In the genomic region with DNA sequence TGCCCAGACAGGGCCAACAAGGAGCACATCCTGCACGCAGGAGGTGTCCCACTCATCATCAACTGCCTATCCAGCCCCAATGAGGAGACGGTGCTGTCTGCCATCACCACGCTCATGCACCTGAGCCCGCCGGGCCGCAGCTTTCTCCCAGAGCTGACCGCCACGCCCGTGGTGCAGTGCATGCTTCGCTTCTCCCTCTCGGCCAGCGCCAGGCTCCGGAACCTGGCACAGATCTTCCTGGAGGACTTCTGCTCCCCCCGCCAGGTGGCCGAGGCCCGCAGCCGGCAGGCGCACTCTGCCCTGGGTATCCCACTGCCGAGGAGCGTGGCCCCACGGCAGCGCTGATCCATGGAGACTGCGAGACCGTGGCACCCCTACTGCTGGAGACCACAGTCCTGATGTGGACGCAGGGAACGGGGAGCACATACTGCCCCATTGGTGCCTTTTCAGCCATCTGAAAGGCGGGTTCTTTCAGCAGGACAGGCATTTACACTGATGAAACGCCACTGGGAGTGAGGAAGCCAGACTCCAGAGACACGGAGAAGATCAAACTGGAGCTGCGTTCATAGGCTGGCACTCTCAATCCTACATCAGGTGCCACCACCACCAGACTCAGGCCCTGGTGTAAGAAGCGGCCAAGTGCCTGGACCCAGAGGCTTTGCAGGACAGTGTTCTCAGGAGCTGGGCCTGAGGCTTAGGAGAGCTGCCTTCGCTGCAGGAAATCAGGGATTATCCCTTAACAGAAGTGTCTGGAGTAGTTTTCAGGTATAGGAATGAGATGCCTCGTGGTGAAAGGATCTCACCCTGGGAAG, we compare ENCODE assay signal across 10 cellular contexts. TPM values are rescaled to one million over a fixed set of nuclear protein-coding genes. Genes with fewer than 3 reads are reported as not detected.
DNase-seq lines count a peak whose midpoint lies in the region; ATAC-seq and TF ChIP-seq lines count a peak whose summit lies in the region.
"Had no signal": no experiment of that assay in that cellular context is flagged by ENCODE, and none has a peak within 500 bp of the region (broad histone marks: within the 10 kb centered on the region; RNA-seq: fewer than 3 reads in every experiment).

No MANE protein-coding gene starts in this region.

- POLR2A ChIA-PET in T-cell (lab: Charles Lee), result interaction anchor here in 1 of 2 donors (0.6 kb wide), 1 partner anchor 396 kb away, joined by 3 read pairs; no protein-coding TSS in a partner anchor
- POLR2A ChIA-PET in naive thymus-derived CD8-positive, alpha-beta T cell (lab: Charles Lee), result interaction anchor here (1.1 kb wide), 1 partner anchor 277 kb away, joined by 3 read pairs; the partner anchor contains the start of gene GRB2

- CTCF ChIA-PET in T-cell (lab: Charles Lee), result interaction anchor here in 1 of 2 donors (1.0 to 1.6 kb wide), 2 partner anchors 15 to 19 kb away, joined by 3 to 4 read pairs; partner anchors contain the start of gene ARMC7

- H3K36me3 Mint-ChIP-seq in T-cell, result peaks cover 9% of the 10 kb centered on the region
- H3K36me3 Mint-ChIP-seq in naive thymus-derived CD8-positive, alpha-beta T cell, result peaks cover 0 to 3% (median 0%) of the 10 kb centered on the region in 3 donors

- peaks cover 38 to 44% (median 39%) of the 10 kb centered on the region in 3 donors for H3K4me1 Mint-ChIP-seq in T-cell
- H3K4me1 Mint-ChIP-seq in naive thymus-derived CD8-positive, alpha-beta T cell, result peaks cover 17 to 40% (median 34%) of the 10 kb centered on the region in 4 donors

- DNase-seq in T-cell, result no peak
- DNase-seq in naive thymus-derived CD8-positive, alpha-beta T cell, result no peak
- DNase-seq in GM20000 (ENCODE audit: low spot score), result no peak
- DNase-seq in activated naive CD4-positive, alpha-beta T cell (lab: John Stamatoyannopoulos, UW), result no peak
- no peak for DNase-seq in mucosa of gallbladder (ENCODE audit: low spot score)
- DNase-seq: NCI-H2107, right cardiac atrium had no signal

- H3K4me3 Mint-ChIP-seq in T-cell, result peak overlapping the region in 2 of 3 donors; percentile 61 to 89
- peak overlapping the region in 6 of 10 donors; percentile 14 to 67 (median 38) for H3K4me3 Mint-ChIP-seq in naive thymus-derived CD8-positive, alpha-beta T cell

- peak overlapping the region in 1 of 2 donors; percentile 61 for H3K27ac Mint-ChIP-seq in T-cell
- H3K27ac Mint-ChIP-seq in naive thymus-derived CD8-positive, alpha-beta T cell, result peak overlapping the region in 4 of 10 donors; percentile 66 to 94 (median 82)

- ATAC-seq in GM18505 (IDR thresholded peaks at IDR 0.05; ENCODE audit: unreplicated experiment) (no peak), T-cell (replicated peaks in 1 of 4) (no peak)
- ATAC-seq in naive thymus-derived CD8-positive, alpha-beta T cell, result no peak
- ATAC-seq: activated CD4-positive, CD25-positive, alpha-beta regulatory T cell treated with anti-CD3 and anti-CD28 coated beads, Interleukin-2, amount 50 U/mL, for 24 hours; right cardiac atrium; SK-N-SH treated with all-trans-retinoic acid at 6 μM for 48 hours had no signal

- no peaks in the 10 kb centered on the region for H3K27me3 Mint-ChIP-seq in T-cell
- H3K27me3 Mint-ChIP-seq in naive thymus-derived CD8-positive, alpha-beta T cell, result no peaks in the 10 kb centered on the region

- H3K9me3 Mint-ChIP-seq in T-cell, result no peaks in the 10 kb centered on the region
- no peaks in the 10 kb centered on the region for H3K9me3 Mint-ChIP-seq in naive thymus-derived CD8-positive, alpha-beta T cell

- no peak for TF ChIP-seq CTCF in GM20000 (IDR thresholded peaks at IDR 0.05; ENCODE audit: extremely low read depth, missing control alignments)

- TF ChIP-seq POLR2A in GM18505 (IDR thresholded peaks at IDR 0.05; ENCODE audit: borderline replicate concordance, extremely low read depth, insufficient read depth, insufficient read length), result peak; percentile 7

RNA-seq across cellular contexts. Expression of gene NT5C, which starts 2.6 kb away (rescaled TPM):
- total RNA-seq in T-cell, result 10 to 100 TPM; 21.5 to 88.8 (median 70.1) TPM
- total RNA-seq in naive thymus-derived CD8-positive, alpha-beta T cell, result 10 to 100 TPM; 52.8 to 66.6 TPM
- polyA plus RNA-seq in naive thymus-derived CD8-positive, alpha-beta T cell, result 10 to 100 TPM; 46.0 to 53.6 (median 50.6) TPM
- 50.0 TPM for total RNA-seq in mucosa of gallbladder

RNA-seq across cellular contexts. Expression of gene ARMC7, which starts 19.1 kb away (rescaled TPM):
- 10 to 100 TPM in 3 of 5 donors, 1 to 10 TPM in 2; 8.9 to 23.9 (median 18.8) TPM for total RNA-seq in T-cell
- 10 to 100 TPM; 15.6 to 16.7 TPM for total RNA-seq in naive thymus-derived CD8-positive, alpha-beta T cell
- 1 to 10 TPM; 2.7 to 3.3 (median 2.9) TPM for polyA plus RNA-seq in naive thymus-derived CD8-positive, alpha-beta T cell
- total RNA-seq in mucosa of gallbladder, result 20.2 TPM

RNA-seq across cellular contexts. Expression of gene JPT1, which starts 25.4 kb away (rescaled TPM):
- 10 to 100 TPM; 28.3 to 55.8 (median 45.4) TPM for total RNA-seq in T-cell
- 10 to 100 TPM; 25.6 to 27.0 TPM for total RNA-seq in naive thymus-derived CD8-positive, alpha-beta T cell
- 10 to 100 TPM; 68.6 to 76.6 (median 70.7) TPM for polyA plus RNA-seq in naive thymus-derived CD8-positive, alpha-beta T cell
- total RNA-seq in mucosa of gallbladder, result 183 TPM

RNA-seq across cellular contexts. Expression of gene SLC16A5, which starts 41.1 kb away (rescaled TPM):
- 10 to 100 TPM in 4 of 5 donors, 1 to 10 TPM in 1; 9.1 to 24.3 (median 16.8) TPM for total RNA-seq in T-cell
- 10 to 100 TPM; 14.2 to 14.8 TPM for total RNA-seq in naive thymus-derived CD8-positive, alpha-beta T cell
- polyA plus RNA-seq in naive thymus-derived CD8-positive, alpha-beta T cell, result 1 to 10 TPM; 1.4 to 4.1 (median 3.1) TPM
- total RNA-seq in mucosa of gallbladder, result 19.9 TPM

RNA-seq across cellular contexts. Expression of gene SUMO2, which starts 53.9 kb away (rescaled TPM):
- total RNA-seq in T-cell (100 to 1,000 TPM; 239 to 284 (median 269) TPM), mucosa of gallbladder (353 TPM)
- total RNA-seq in naive thymus-derived CD8-positive, alpha-beta T cell, result 100 to 1,000 TPM; 250 to 255 TPM
- 100 to 1,000 TPM; 293 to 381 (median 325) TPM for polyA plus RNA-seq in naive thymus-derived CD8-positive, alpha-beta T cell
